8 cellular contexts compared by ENCODE assay signal in genomic region chr10:113385021-113385975, GRCh38.
DNase-seq lines count a peak whose midpoint lies in the region; ATAC-seq and TF ChIP-seq lines count a peak whose summit lies in the region.

No MANE protein-coding gene starts in this region.

- peak; percentile 97 for DNase-seq in Ammon's horn (ENCODE audit: low spot score)
- peak; percentile 7 for DNase-seq in NCI-H774 (lab: John Stamatoyannopoulos, UW)
- DNase-seq in activated CD8-positive, alpha-beta memory T cell treated with anti-CD3 and anti-CD28 coated beads for 1 hour (ENCODE audit: extremely low read depth in 1 of 2, low read depth in 1 of 2), result peak; percentile 5 to 22
- DNase-seq in endothelial cell (ENCODE audit: low spot score), result peak; percentile 77
- peak; percentile 81 for DNase-seq in middle frontal gyrus (ENCODE audit: extremely low spot score, low spot score)
- DNase-seq in stimulated activated CD8-positive, alpha-beta memory T cell treated with anti-CD3 and anti-CD28 coated beads, Interleukin-4, amount 100 ng/mL, for 24 hours (ENCODE audit: low read depth), result peak; percentile 14

- H3K27me3 Mint-ChIP-seq in endothelial cell (ENCODE audit: unreplicated experiment), result no peaks in the 10 kb centered on the region

- peak; percentile 67 for TF ChIP-seq CTCF in endothelial cell (IDR thresholded peaks at IDR 0.05; ENCODE audit: unreplicated experiment)

- no peak overlapping the region for H3K4me3 Mint-ChIP-seq in endothelial cell (ENCODE audit: unreplicated experiment)

- no peak overlapping the region for H3K27ac Mint-ChIP-seq in endothelial cell (ENCODE audit: unreplicated experiment)

- H3K4me1 Mint-ChIP-seq in endothelial cell (ENCODE audit: unreplicated experiment), result peaks cover 44% of the 10 kb centered on the region

- no peaks in the 10 kb centered on the region for H3K36me3 Mint-ChIP-seq in endothelial cell (ENCODE audit: low read depth, unreplicated experiment)

- H3K9me3 Mint-ChIP-seq in endothelial cell (ENCODE audit: unreplicated experiment), result no peaks in the 10 kb centered on the region

- peak; percentile 86 for ATAC-seq in GM19023 (IDR thresholded peaks at IDR 0.05; ENCODE audit: unreplicated experiment)
- ATAC-seq in HG03354 (IDR thresholded peaks at IDR 0.05; ENCODE audit: poor library complexity, severe bottlenecking, unreplicated experiment), result peak; percentile 84

Comparison
In these comparisons a context has a peak if more than half of its experiments do, and no peak if none do; other contexts are left out.
1. Peak in every context shown above with its lines: DNase-seq and ATAC-seq.
2. DNase-seq: peak in every context shown above with its lines; median percentile 97 in Ammon's horn; 81 in middle frontal gyrus; 77 in endothelial cell; 14 in stimulated activated CD8-positive, alpha-beta memory T cell treated with anti-CD3 and anti-CD28 coated beads, Interleukin-4, amount 100 ng/mL, for 24 hours; 14 in activated CD8-positive, alpha-beta memory T cell treated with anti-CD3 and anti-CD28 coated beads for 1 hour; 7 in NCI-H774.